ENCODE assay signal across 8 cellular contexts in the genomic region with DNA sequence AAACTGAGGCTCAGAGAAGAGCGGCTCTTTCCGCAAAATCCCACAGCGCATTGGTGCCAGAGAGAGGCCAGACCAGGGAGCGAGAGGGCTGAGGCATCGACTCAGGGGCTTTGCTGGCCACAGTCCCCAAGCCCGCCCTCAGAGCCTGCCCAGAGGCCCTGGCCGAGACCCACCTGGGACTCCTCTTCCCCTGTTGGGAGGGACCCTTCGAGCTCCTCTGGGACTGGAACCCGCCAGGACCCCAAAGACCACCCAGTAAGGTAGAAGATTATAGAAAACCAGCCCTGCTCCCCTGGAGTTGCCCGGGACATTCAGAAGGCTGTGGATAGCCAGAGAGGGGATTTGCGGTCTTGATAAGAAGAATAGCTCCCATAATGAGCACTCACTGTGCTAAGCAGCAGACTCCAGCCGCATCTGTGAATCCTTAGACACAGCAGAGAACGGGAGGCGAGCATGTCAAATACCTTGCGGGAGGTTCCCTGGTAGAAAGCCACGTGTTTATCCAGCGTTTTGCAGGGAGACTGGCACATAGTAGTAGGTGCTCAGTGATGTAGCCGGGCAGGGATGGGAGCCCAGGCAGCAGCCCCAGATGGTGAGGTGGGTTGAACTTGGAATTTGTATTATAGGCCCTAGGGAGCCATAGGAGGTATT. TPM values are rescaled to one million over a fixed set of nuclear protein-coding genes. Genes with fewer than 3 reads are reported as not detected.
A peak's percentile ranks its signal among the peaks of the same experiment; 100 is the strongest.
DNase-seq lines count a peak whose midpoint lies in the region; ATAC-seq and TF ChIP-seq lines count a peak whose summit lies in the region.

No MANE protein-coding gene starts in this region.

- no peaks in the 10 kb centered on the region for H3K36me3 Mint-ChIP-seq in WTC11

- H3K9me3 ChIP-seq in right cardiac atrium (ENCODE audit: control insufficient read depth, low read length) = no peaks in the 10 kb centered on the region
- no peaks in the 10 kb centered on the region for H3K9me3 ChIP-seq in gastrocnemius medialis

- ATAC-seq in WTC11 (peak; percentile 15), right cardiac atrium (peak in 1 of 2 donors; percentile 0), gastrocnemius medialis (no peak), HG03521 (IDR thresholded peaks at IDR 0.05; ENCODE audit: unreplicated experiment) (no peak), GM21526 (IDR thresholded peaks at IDR 0.05; ENCODE audit: low FRiP score, unreplicated experiment) (no peak), HG03196 (IDR thresholded peaks at IDR 0.05; ENCODE audit: unreplicated experiment) (no peak)

- H3K27ac Mint-ChIP-seq in WTC11 = no peak overlapping the region

- WGBS in right cardiac atrium = 28% methylated on average over 18 of the region's 18 CpGs

- peaks cover 17% of the 10 kb centered on the region for H3K4me1 Mint-ChIP-seq in WTC11

- H3K4me1 ChIP-seq in right cardiac atrium (ENCODE audit: control insufficient read depth, insufficient read depth, low read length) (peaks cover 12% of the 10 kb centered on the region), gastrocnemius medialis (peaks cover 46 to 47% of the 10 kb centered on the region in 2 donors)

- H3K4me3 ChIP-seq in H7 (ENCODE audit: insufficient read depth, low read depth, low read length) (peak overlapping the region; percentile 67), right cardiac atrium (ENCODE audit: low read length) (peak overlapping the region; percentile 80), gastrocnemius medialis (peak overlapping the region; percentile 60 to 74 (median 68))

- no peak for TF ChIP-seq POLR2A in gastrocnemius medialis (IDR thresholded peaks at IDR 0.05)

- no peaks in the 10 kb centered on the region for H3K27me3 Mint-ChIP-seq in WTC11 (ENCODE audit: low read depth)

- intact Hi-C loops in right cardiac atrium (cut with DNase I) (loop anchor here in 3 of 4 donors (10.0 kb wide), 2 partner anchors 73 to 143 kb away; a partner anchor contains a TSS), gastrocnemius medialis (cut with DNase I; ENCODE audit: low total_unique reads) (loop anchor here (5.0 kb wide), 3 partner anchors 91 to 291 kb away; a partner anchor contains a TSS)

- H3K4me3 Mint-ChIP-seq in WTC11 = peak overlapping the region; percentile 79

- H3K36me3 ChIP-seq in H7 (replicated peaks; ENCODE audit: control insufficient read depth, insufficient read depth, low read length) = no peaks in the 10 kb centered on the region
- no peaks in the 10 kb centered on the region for H3K36me3 ChIP-seq in gastrocnemius medialis

- CTCF ChIA-PET in WTC11 (lab: Charles Lee) = interaction anchor here (1.0 to 3.0 kb wide), 6 partner anchors 9 to 143 kb away, joined by 3 to 17 read pairs (median 9); a partner anchor contains a TSS

- H3K27ac ChIP-seq in right cardiac atrium (ENCODE audit: low read length) (peak overlapping the region; percentile 55), gastrocnemius medialis (peak overlapping the region; percentile 86 to 96 (median 91))

- no peaks in the 10 kb centered on the region for H3K9me3 Mint-ChIP-seq in WTC11

- POLR2A ChIA-PET in WTC11 (lab: Charles Lee) = no interaction called here

- TF ChIP-seq CTCF in WTC11 (IDR thresholded peaks at IDR 0.05) = no peak
- TF ChIP-seq CTCF in gastrocnemius medialis (IDR thresholded peaks at IDR 0.05 in 4 of 5, conservative IDR thresholded peaks at IDR 0.05 in 1 of 5) = no peak

- in situ Hi-C loops in gastrocnemius medialis (cut with MboI; ENCODE audit: low sequenced_read_pairs in 4 of 4) = no loop called here

- H3K27me3 ChIP-seq in H7 (ENCODE audit: control insufficient read depth, insufficient read depth, low read length) = peaks cover 1% of the 10 kb centered on the region; the same call in 1 of the 2 replicates
- H3K27me3 ChIP-seq in right cardiac atrium (ENCODE audit: control insufficient read depth, insufficient read depth) = no peaks in the 10 kb centered on the region
- no peaks in the 10 kb centered on the region for H3K27me3 ChIP-seq in gastrocnemius medialis

- peak; percentile 69 for DNase-seq in H7
- no peak for DNase-seq in WTC11 (ENCODE audit: low spot score)
- DNase-seq in right cardiac atrium = peak in 2 of 3 donors; percentile 57 to 69
- DNase-seq in gastrocnemius medialis = no peak
- no peak for DNase-seq in NCI-H2196 (lab: John Stamatoyannopoulos, UW; ENCODE audit: unreplicated experiment)

TF ChIP-seq in WTC11, 78 proteins besides CTCF, POLR2A, EP300 and RAD21 (continues in another document):
- TF ChIP-seq TCF7 (CRISPR knock-in tag; IDR thresholded peaks at IDR 0.05; ENCODE audit: low read depth) (no peak), SMAD3 (CRISPR knock-in tag; IDR thresholded peaks at IDR 0.05; ENCODE audit: borderline replicate concordance) (no peak), GABPB1 (CRISPR knock-in tag; IDR thresholded peaks at IDR 0.05) (no peak), MXD4 (CRISPR knock-in tag; IDR thresholded peaks at IDR 0.05; ENCODE audit: borderline replicate concordance) (no peak), ATF1 (CRISPR knock-in tag; IDR thresholded peaks at IDR 0.05) (no peak), FOXJ3 (CRISPR knock-in tag; IDR thresholded peaks at IDR 0.05; ENCODE audit: borderline replicate concordance) (no peak), GRHL2 (CRISPR knock-in tag; IDR thresholded peaks at IDR 0.05; ENCODE audit: insufficient replicate concordance, severe bottlenecking) (no peak), FOXK1 (CRISPR knock-in tag; IDR thresholded peaks at IDR 0.05) (no peak)
- TF ChIP-seq, protein P1, sequence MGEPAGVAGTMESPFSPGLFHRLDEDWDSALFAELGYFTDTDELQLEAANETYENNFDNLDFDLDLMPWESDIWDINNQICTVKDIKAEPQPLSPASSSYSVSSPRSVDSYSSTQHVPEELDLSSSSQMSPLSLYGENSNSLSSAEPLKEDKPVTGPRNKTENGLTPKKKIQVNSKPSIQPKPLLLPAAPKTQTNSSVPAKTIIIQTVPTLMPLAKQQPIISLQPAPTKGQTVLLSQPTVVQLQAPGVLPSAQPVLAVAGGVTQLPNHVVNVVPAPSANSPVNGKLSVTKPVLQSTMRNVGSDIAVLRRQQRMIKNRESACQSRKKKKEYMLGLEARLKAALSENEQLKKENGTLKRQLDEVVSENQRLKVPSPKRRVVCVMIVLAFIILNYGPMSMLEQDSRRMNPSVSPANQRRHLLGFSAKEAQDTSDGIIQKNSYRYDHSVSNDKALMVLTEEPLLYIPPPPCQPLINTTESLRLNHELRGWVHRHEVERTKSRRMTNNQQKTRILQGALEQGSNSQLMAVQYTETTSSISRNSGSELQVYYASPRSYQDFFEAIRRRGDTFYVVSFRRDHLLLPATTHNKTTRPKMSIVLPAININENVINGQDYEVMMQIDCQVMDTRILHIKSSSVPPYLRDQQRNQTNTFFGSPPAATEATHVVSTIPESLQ (CRISPR knock-in tag; IDR thresholded peaks at IDR 0.05) = no peak
- TF ChIP-seq, protein P2, sequence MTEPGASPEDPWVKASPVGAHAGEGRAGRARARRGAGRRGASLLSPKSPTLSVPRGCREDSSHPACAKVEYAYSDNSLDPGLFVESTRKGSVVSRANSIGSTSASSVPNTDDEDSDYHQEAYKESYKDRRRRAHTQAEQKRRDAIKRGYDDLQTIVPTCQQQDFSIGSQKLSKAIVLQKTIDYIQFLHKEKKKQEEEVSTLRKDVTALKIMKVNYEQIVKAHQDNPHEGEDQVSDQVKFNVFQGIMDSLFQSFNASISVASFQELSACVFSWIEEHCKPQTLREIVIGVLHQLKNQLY (CRISPR knock-in tag; IDR thresholded peaks at IDR 0.05) = no peak
- TF ChIP-seq, protein P3, sequence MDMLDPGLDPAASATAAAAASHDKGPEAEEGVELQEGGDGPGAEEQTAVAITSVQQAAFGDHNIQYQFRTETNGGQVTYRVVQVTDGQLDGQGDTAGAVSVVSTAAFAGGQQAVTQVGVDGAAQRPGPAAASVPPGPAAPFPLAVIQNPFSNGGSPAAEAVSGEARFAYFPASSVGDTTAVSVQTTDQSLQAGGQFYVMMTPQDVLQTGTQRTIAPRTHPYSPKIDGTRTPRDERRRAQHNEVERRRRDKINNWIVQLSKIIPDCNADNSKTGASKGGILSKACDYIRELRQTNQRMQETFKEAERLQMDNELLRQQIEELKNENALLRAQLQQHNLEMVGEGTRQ (CRISPR knock-in tag; IDR thresholded peaks at IDR 0.05) = no peak

RNA-seq across cellular contexts. Expression of a gene that starts 0.7 kb away (rescaled TPM):
- total RNA-seq in H7 (2014; rRNA removed; shearing (Covaris generic)) = 18.5 and 20.4 TPM in 2 replicates
- 27.5 to 34.9 TPM (median 34.4 TPM) in 3 replicates for total RNA-seq in WTC11 (2021)
- total RNA-seq in right cardiac atrium = 100 to 1,000 TPM; 630 to 722 (median 659) TPM
- 811 TPM for polyA plus RNA-seq in right cardiac atrium
- total RNA-seq in gastrocnemius medialis = 100 to 1,000 TPM; 240 to 489 (median 359) TPM

RNA-seq across cellular contexts. Expression of a gene that starts 21.3 kb away (rescaled TPM):
- total RNA-seq in H7 (2014; rRNA removed; shearing (Covaris generic)) = 30.6 and 37.4 TPM in 2 replicates
- total RNA-seq in WTC11 (2021) (45.1 to 47.5 TPM (median 45.3 TPM) in 3 replicates), right cardiac atrium (10 to 100 TPM; 60.1 to 73.7 (median 65.2) TPM), gastrocnemius medialis (10 to 100 TPM; 46.7 to 69.3 (median 56.9) TPM)
- 55.9 TPM for polyA plus RNA-seq in right cardiac atrium

RNA-seq across cellular contexts. Expression of a gene that starts 23.7 kb away (rescaled TPM):
- 1.4 and 1.8 TPM in 2 replicates for total RNA-seq in H7 (2014; rRNA removed; shearing (Covaris generic))
- total RNA-seq in WTC11 (2021) (3.7 to 4.4 TPM (median 4.2 TPM) in 3 replicates), right cardiac atrium (100 to 1,000 TPM; 275 to 462 (median 364) TPM), gastrocnemius medialis (10 to 100 TPM; 27.4 to 49.8 (median 32.6) TPM)
- 362 TPM for polyA plus RNA-seq in right cardiac atrium

RNA-seq across cellular contexts. Expression of a gene that starts 38.7 kb away (rescaled TPM):
- total RNA-seq in H7 (2014; rRNA removed; shearing (Covaris generic)) = 18.5 and 24.6 TPM in 2 replicates
- total RNA-seq in WTC11 (2021) (25.1 to 25.7 TPM (median 25.4 TPM) in 3 replicates), right cardiac atrium (10 to 100 TPM; 26.3 to 36.7 (median 32.3) TPM), gastrocnemius medialis (10 to 100 TPM; 11.2 to 48.4 (median 23.6) TPM)
- 24.3 TPM for polyA plus RNA-seq in right cardiac atrium

RNA-seq across cellular contexts. Expression of a gene that starts 52.5 kb away (rescaled TPM):
- total RNA-seq in H7 (2014; rRNA removed; shearing (Covaris generic)) = 0.94 and 3.4 TPM in 2 replicates
- total RNA-seq in WTC11 (2021) = 15.8 to 20.2 TPM (median 16.8 TPM) in 3 replicates
- 1 to 10 TPM in 1 of 4 donors, under 1 TPM in 1, not detected in 2; 0.29 to 1.3 TPM for total RNA-seq in right cardiac atrium
- polyA plus RNA-seq in right cardiac atrium = 0.29 TPM
- 1 to 10 TPM in 1 of 4 donors, not detected in 3; 4.2 TPM for total RNA-seq in gastrocnemius medialis

Comparison
In these comparisons a context has a peak if more than half of its experiments do, and no peak if none do; other contexts are left out.
1. DNase-seq: peak in H7 (single experiment) and right cardiac atrium (2 of 3); none in WTC11 (single experiment), gastrocnemius medialis (0 of 2) and NCI-H2196 (single experiment).
2. RNA of a gene that starts 23.7 kb away (total RNA-seq): 275 to 462 TPM in right cardiac atrium; 27.4 to 49.8 TPM in gastrocnemius medialis, 3.7 to 4.4 TPM in WTC11 and 1.4 to 1.8 TPM in H7; every median in the first group is over 4 times any median in the second.
3. Peak in every context shown above with its lines, with median percentiles within 50 percentile points of each other: H3K4me3 ChIP-seq.